12 cellular contexts compared by ENCODE assay signal in the genomic region with DNA sequence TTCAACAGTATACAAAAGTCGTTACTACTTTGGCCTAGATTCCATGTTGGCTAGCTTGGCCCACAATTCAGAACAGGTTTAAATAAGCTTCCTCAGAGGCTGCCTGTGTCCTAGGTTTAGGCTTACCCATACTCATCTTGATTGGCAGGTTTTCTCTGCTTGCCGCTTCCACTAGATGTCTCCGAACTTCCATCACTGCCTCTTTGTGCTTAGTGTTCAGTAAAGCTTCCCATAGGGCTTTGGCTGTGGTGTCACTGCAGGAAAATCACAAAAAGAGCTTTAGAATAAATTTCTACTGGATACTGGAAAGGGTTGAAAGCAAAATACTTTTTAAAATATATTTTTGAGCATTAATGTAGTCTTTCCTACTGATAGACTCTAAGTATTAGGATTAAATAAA. TPM values are rescaled to one million over a fixed set of nuclear protein-coding genes. Genes with fewer than 3 reads are reported as not detected.
DNase-seq lines count a peak whose midpoint lies in the region; ATAC-seq and TF ChIP-seq lines count a peak whose summit lies in the region.
"Had no signal": no experiment of that assay in that cellular context is flagged by ENCODE, and none has a peak within 500 bp of the region (broad histone marks: within the 10 kb centered on the region; RNA-seq: fewer than 3 reads in every experiment).

No MANE protein-coding gene starts in this region.

- H3K4me1 ChIP-seq in Panc1 (ENCODE audit: control insufficient read depth, insufficient read depth, low read length) (no peaks in the 10 kb centered on the region), fibroblast of lung (ENCODE audit: control insufficient read depth, extremely low read depth, insufficient read depth, low read length) (no peaks in the 10 kb centered on the region), suprapubic skin (peaks cover 3% of the 10 kb centered on the region)
- H3K4me1 ChIP-seq: upper lobe of right lung had no signal

- H3K27ac ChIP-seq in Panc1 (ENCODE audit: low read length) (no peak overlapping the region), fibroblast of lung (ENCODE audit: insufficient read depth, low read length) (no peak overlapping the region), suprapubic skin (no peak overlapping the region)
- H3K27ac ChIP-seq: upper lobe of right lung had no signal

- WGBS in suprapubic skin = 91% methylated on average over 3 of the region's 3 CpGs

- peaks cover 16% of the 10 kb centered on the region for H3K79me2 ChIP-seq in fibroblast of lung (ENCODE audit: control insufficient read depth, insufficient read depth, low read length)

- no peak overlapping the region for H3K4me2 ChIP-seq in fibroblast of lung (ENCODE audit: extremely low read depth, insufficient read depth, low read length)

- no peak overlapping the region for H3K9ac ChIP-seq in fibroblast of lung (ENCODE audit: insufficient read depth, low read length)

- H3K36me3 ChIP-seq in Panc1 (ENCODE audit: control insufficient read depth, insufficient read depth, low read length) (no peaks in the 10 kb centered on the region), fibroblast of lung (ENCODE audit: control insufficient read depth, insufficient read depth, low read length) (no peaks in the 10 kb centered on the region), suprapubic skin (peaks cover 5% of the 10 kb centered on the region)
- H3K36me3 ChIP-seq: upper lobe of right lung had no signal

- H3K4me3 ChIP-seq in Panc1 (ENCODE audit: low read depth in 2 of 2, low read length in 2 of 2) (no peak overlapping the region), fibroblast of lung (replicated peaks in 1 of 4; ENCODE audit: control extremely low read depth in 1 of 4, insufficient read depth in 1 of 4, low read depth in 3 of 4, low read length in 4 of 4) (no peak overlapping the region), suprapubic skin (no peak overlapping the region)
- H3K4me3 ChIP-seq: upper lobe of right lung had no signal

- no peaks in the 10 kb centered on the region for H4K20me1 ChIP-seq in fibroblast of lung (ENCODE audit: control insufficient read depth, extremely low read depth, insufficient read depth, low read length)

- peak; percentile 11 for DNase-seq in DMS53 (lab: John Stamatoyannopoulos, UW)
- DNase-seq in DMS53 treated with DMSO at 0.1 percent for 48 hours (lab: John Stamatoyannopoulos, UW; ENCODE audit: unreplicated experiment) = no peak
- no peak for DNase-seq in Panc1 (ENCODE audit: low read depth, low spot score)
- peak in 1 of 2 donors; percentile 66 for DNase-seq in fibroblast of lung (ENCODE audit: low read depth in 2 of 2)
- DNase-seq in putamen (ENCODE audit: low spot score) = peak; percentile 13
- DNase-seq in NCI-H1694 treated with DMSO at 0.1 percent for 48 hours (lab: John Stamatoyannopoulos, UW) = no peak
- DNase-seq in stimulated activated naive CD4-positive, alpha-beta T cell (lab: John Stamatoyannopoulos, UW) = no peak
- no peak for DNase-seq in suprapubic skin (ENCODE audit: low spot score in 2 of 2)
- DNase-seq: activated CD4-positive, CD25-positive, alpha-beta regulatory T cell; left cardiac atrium; NCI-H1048; upper lobe of right lung had no signal

- ATAC-seq in Panc1 = 0 out of 2 replicates have a peak, but pooled peaks have one; percentile 60
- ATAC-seq: left cardiac atrium, upper lobe of right lung had no signal

- no peak for TF ChIP-seq EP300 in suprapubic skin (IDR thresholded peaks at IDR 0.05)

- H3K27me3 ChIP-seq in Panc1 (ENCODE audit: control insufficient read depth, insufficient read depth, low read length) (no peaks in the 10 kb centered on the region), fibroblast of lung (ENCODE audit: control insufficient read depth, insufficient read depth, low read length) (no peaks in the 10 kb centered on the region), suprapubic skin (no peaks in the 10 kb centered on the region)
- H3K27me3 ChIP-seq: upper lobe of right lung had no signal

- H3K9me3 ChIP-seq in Panc1 (ENCODE audit: control insufficient read depth, insufficient read depth, low read depth, low read length) = no peaks in the 10 kb centered on the region
- no peaks in the 10 kb centered on the region for H3K9me3 ChIP-seq in fibroblast of lung (ENCODE audit: control insufficient read depth, insufficient read depth, low read depth, low read length)
- H3K9me3 ChIP-seq in suprapubic skin = no peaks in the 10 kb centered on the region
- H3K9me3 ChIP-seq: upper lobe of right lung had no signal

- H2AFZ ChIP-seq in fibroblast of lung (ENCODE audit: low read length) = no peak overlapping the region

- peak; percentile 54 for TF ChIP-seq CTCF in Panc1 (IDR thresholded peaks at IDR 0.05)
- peak; percentile 16 to 46 for TF ChIP-seq CTCF in fibroblast of lung (conservative IDR thresholded peaks at IDR 0.05 in 1 of 2, IDR thresholded peaks at IDR 0.05 in 1 of 2; ENCODE audit: low read depth in 1 of 2, low read length in 2 of 2)
- no peak for TF ChIP-seq CTCF in suprapubic skin (IDR thresholded peaks at IDR 0.05)

- in situ Hi-C loops in Panc1 (cut with HindIII; ENCODE audit: low pct_unique_long_range_greater_than_20kb, low sequenced_read_pairs) = no loop called here

- no peak for TF ChIP-seq POLR2A in suprapubic skin (IDR thresholded peaks at IDR 0.05)

- BruUV-seq in Panc1 (replicated peaks; lab: Mats Ljungman, UMichigan) = no TSS peak

- intact Hi-C loops in Panc1 (cut with micrococcal nuclease; ENCODE audit: unreplicated experiment) = no loop called here

- POLR2A ChIA-PET in Panc1 (lab: Charles Lee) = no interaction called here

- CTCF ChIA-PET in Panc1 (lab: Charles Lee) = no interaction called here

RNA-seq across cellular contexts. Expression of gene SCFD2, which starts 52.4 kb away (rescaled TPM):
- total RNA-seq in Panc1 (2021; ENCODE audit: unreplicated experiment) (7.4 TPM), fibroblast of lung (12.3 and 23.1 TPM in 2 replicates), suprapubic skin (10 to 100 TPM; 25.5 to 39.5 (median 31.9) TPM)
- polyA plus RNA-seq in Panc1 (2012; ENCODE audit: insufficient read length) = 5.6 TPM
- polyA plus RNA-seq in fibroblast of lung = 16.2 and 34.6 TPM in 2 replicates
- 16.9 and 35.9 TPM in 2 replicates for polyA plus RNA-seq in fibroblast of lung (2012)
- 53.6 and 79.5 TPM in 2 replicates for polyA minus RNA-seq in fibroblast of lung (ENCODE audit: low replicate concordance)

Comparison
In these comparisons a context has a peak if more than half of its experiments do, and no peak if none do; other contexts are left out.
1. DNase-seq: peak in DMS53 (single experiment) and putamen (single experiment); none in DMS53 treated with DMSO at 0.1 percent for 48 hours (single experiment), Panc1 (single experiment), NCI-H1694 treated with DMSO at 0.1 percent for 48 hours (single experiment), stimulated activated naive CD4-positive, alpha-beta T cell (0 of 6) and suprapubic skin (0 of 2).
2. CTCF ChIP-seq: peak in Panc1 (single experiment) and fibroblast of lung (2 of 2); none in suprapubic skin (0 of 2).